10 cellular contexts compared by ENCODE assay signal in the genomic region with DNA sequence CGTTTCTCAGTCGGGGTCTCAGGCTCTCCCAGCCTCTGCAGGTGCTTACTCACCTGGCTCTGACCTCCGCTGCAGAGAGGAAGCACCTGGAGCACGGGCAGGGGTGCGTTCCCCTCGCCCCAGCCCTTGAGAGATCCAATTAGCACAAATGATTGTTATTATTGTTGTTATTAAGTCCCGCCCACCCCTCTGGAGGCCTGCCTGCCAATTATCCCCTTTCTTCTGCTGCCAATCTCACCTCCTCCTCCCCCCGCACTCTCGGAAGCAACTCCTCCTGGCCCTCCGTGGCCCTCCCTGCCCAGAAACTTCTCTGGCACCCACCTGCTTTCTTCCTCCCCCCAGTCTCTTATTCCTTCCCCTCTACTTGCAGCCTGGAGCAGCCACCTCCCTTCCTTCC. TPM values are rescaled to one million over a fixed set of nuclear protein-coding genes. Genes with fewer than 3 reads are reported as not detected.
DNase-seq lines count a peak whose midpoint lies in the region; ATAC-seq and TF ChIP-seq lines count a peak whose summit lies in the region.
"Had no signal": no experiment of that assay in that cellular context is flagged by ENCODE, and none has a peak within 500 bp of the region (broad histone marks: within the 10 kb centered on the region; RNA-seq: fewer than 3 reads in every experiment).

No MANE protein-coding gene starts in this region.

- H3K36me3 ChIP-seq in MM.1S (replicated peaks; ENCODE audit: insufficient read depth, low read length) (no peaks in the 10 kb centered on the region), adrenal gland (replicated peaks in 1 of 2) (no peaks in the 10 kb centered on the region), neural progenitor cell (no peaks in the 10 kb centered on the region)

- in situ Hi-C loops in G401 (cut with HindIII; ENCODE audit: low sequenced_read_pairs) = no loop called here

- peak overlapping the region; percentile 54; the same call in 1 of the 2 replicates for H3K4me2 ChIP-seq in MM.1S (ENCODE audit: low read depth, low read length)
- H3K4me2 ChIP-seq in neural progenitor cell = peak overlapping the region; percentile 13

- H3K79me2 ChIP-seq in MM.1S (ENCODE audit: low read length) (peaks cover 100% of the 10 kb centered on the region), neural progenitor cell (ENCODE audit: low read depth) (peaks cover 99% of the 10 kb centered on the region)

- H3K9me2 ChIP-seq in MM.1S (replicated peaks; ENCODE audit: insufficient read depth, low read length) = no peaks in the 10 kb centered on the region

- H3K27ac Mint-ChIP-seq in Calu3 (ENCODE audit: unreplicated experiment) = peak overlapping the region; percentile 78
- peak overlapping the region; percentile 72 for H3K27ac Mint-ChIP-seq in neural progenitor cell

- CTCF ChIA-PET in Calu3 (lab: Charles Lee) = no interaction called here

- no peak overlapping the region; the same call in 1 of the 2 replicates for H3K4me3 ChIP-seq in MM.1S (ENCODE audit: low read length)
- H3K4me3 ChIP-seq in adrenal gland = peak overlapping the region in 1 of 4 donors; percentile 16
- no peak overlapping the region for H3K4me3 ChIP-seq in neural progenitor cell
- H3K4me3 ChIP-seq: testis had no signal

- H3K27me3 ChIP-seq in MM.1S (replicated peaks; ENCODE audit: insufficient read depth, low read length) = no peaks in the 10 kb centered on the region
- H3K27me3 ChIP-seq in adrenal gland = no peaks in the 10 kb centered on the region
- H3K27me3 ChIP-seq in neural progenitor cell = no peaks in the 10 kb centered on the region
- H3K27me3 ChIP-seq: testis had no signal

- H2AFZ ChIP-seq in MM.1S (ENCODE audit: low read length) (no peak overlapping the region), neural progenitor cell (replicated peaks) (no peak overlapping the region)

- DNase-seq in Calu3 = no peak
- DNase-seq in MM.1S = no peak
- DNase-seq in adrenal gland = no peak
- DNase-seq in neural progenitor cell (ENCODE audit: low spot score) = no peak
- DNase-seq in left colon = no peak
- DNase-seq in DMS 273 treated with DMSO at 0.1 percent for 48 hours (lab: John Stamatoyannopoulos, UW) = no peak
- DNase-seq in G401 (ENCODE audit: low spot score) = no peak
- DNase-seq: NCI-H446 treated with DMSO at 0.1 percent for 48 hours had no signal

- TF ChIP-seq CTCF in Calu3 (IDR thresholded peaks at IDR 0.05; ENCODE audit: unreplicated experiment) (no peak), MM.1S (IDR thresholded peaks at IDR 0.05; ENCODE audit: low read length) (no peak), adrenal gland (IDR thresholded peaks at IDR 0.05) (no peak), neural progenitor cell (IDR thresholded peaks at IDR 0.05) (no peak)

- ATAC-seq in GM21717 (IDR thresholded peaks at IDR 0.05; ENCODE audit: unreplicated experiment) (no peak), left colon (no peak)

- WGBS in adrenal gland, 4 donors = 28 to 38% (median 32%) methylated on average over 4 to 10 of the region's 10 CpGs

- H3K36me3 Mint-ChIP-seq in Calu3 (ENCODE audit: insufficient read depth, unreplicated experiment) = peaks cover 53% of the 10 kb centered on the region
- peaks cover 11% of the 10 kb centered on the region for H3K36me3 Mint-ChIP-seq in neural progenitor cell

- peaks cover 65% of the 10 kb centered on the region for H3K4me1 Mint-ChIP-seq in Calu3 (ENCODE audit: low read depth, unreplicated experiment)
- peaks cover 50% of the 10 kb centered on the region for H3K4me1 Mint-ChIP-seq in neural progenitor cell

- H3K4me1 ChIP-seq in MM.1S (ENCODE audit: low read length) = no peaks in the 10 kb centered on the region
- peaks cover 72 to 74% of the 10 kb centered on the region in 2 donors for H3K4me1 ChIP-seq in adrenal gland (replicated peaks in 1 of 2)
- peaks cover 42% of the 10 kb centered on the region for H3K4me1 ChIP-seq in neural progenitor cell

- H3K27ac ChIP-seq in MM.1S (ENCODE audit: low read length) (peak overlapping the region; percentile 71; the same call in 1 of the 2 replicates), adrenal gland (peak overlapping the region in 4 of 5 donors; percentile 75 to 92 (median 82)), neural progenitor cell (peak overlapping the region; percentile 67)

- H3K9me3 Mint-ChIP-seq in Calu3 (ENCODE audit: low read depth, unreplicated experiment) (no peaks in the 10 kb centered on the region), neural progenitor cell (no peaks in the 10 kb centered on the region)

- H3F3A ChIP-seq in MM.1S (ENCODE audit: insufficient read depth, low read length) = no peaks in the 10 kb centered on the region
- H3F3A ChIP-seq in neural progenitor cell (ENCODE audit: low read depth) = peaks cover 10% of the 10 kb centered on the region

- H3K4me3 Mint-ChIP-seq in Calu3 (ENCODE audit: low read depth, unreplicated experiment) = peak overlapping the region; percentile 45
- H3K4me3 Mint-ChIP-seq in neural progenitor cell = no peak overlapping the region

- no TSS peak for BruUV-seq in Calu3 (replicated peaks; lab: Mats Ljungman, UMichigan)

- H3K27me3 Mint-ChIP-seq in Calu3 (ENCODE audit: unreplicated experiment) = no peaks in the 10 kb centered on the region
- H3K27me3 Mint-ChIP-seq in neural progenitor cell (ENCODE audit: insufficient read depth, low read depth) = peaks cover 5% of the 10 kb centered on the region

- no peak overlapping the region for H3K9ac ChIP-seq in MM.1S (ENCODE audit: low read length)
- H3K9ac ChIP-seq in neural progenitor cell = no peak overlapping the region

- peaks cover 12% of the 10 kb centered on the region for H4K20me1 ChIP-seq in MM.1S (ENCODE audit: insufficient read depth, low read length)
- H4K20me1 ChIP-seq in neural progenitor cell (ENCODE audit: low read depth) = peaks cover 97% of the 10 kb centered on the region

- H3K9me3 ChIP-seq in MM.1S (replicated peaks; ENCODE audit: insufficient read depth, low read length) (no peaks in the 10 kb centered on the region), adrenal gland (replicated peaks in 1 of 3) (no peaks in the 10 kb centered on the region), neural progenitor cell (ENCODE audit: low read depth) (no peaks in the 10 kb centered on the region)
- H3K9me3 ChIP-seq: testis had no signal

- no peak for TF ChIP-seq POLR2A in adrenal gland (IDR thresholded peaks at IDR 0.05)

- intact Hi-C loops in Calu3 (cut with micrococcal nuclease; ENCODE audit: unreplicated experiment) = no loop called here
- intact Hi-C loops in adrenal gland (cut with DNase I) = no loop called here
- intact Hi-C loops in left colon (cut with DNase I, micrococcal nuclease) = no loop called here

RNA-seq across cellular contexts. Expression of a gene that starts 8.8 kb away (rescaled TPM):
- total RNA-seq in Calu3 (2022) (68.5 and 77.3 TPM in 2 replicates), adrenal gland (10 to 100 TPM in 7 of 8 donors, 1 to 10 TPM in 1; 8.5 to 51.5 (median 27.8) TPM), neural progenitor cell (ENCODE audit: low replicate concordance) (2.2 and 30.0 TPM in 2 replicates), left colon (10 to 100 TPM; 56.6 to 59.9 TPM)
- 10 to 100 TPM in 2 of 3 donors, 1 to 10 TPM in 1; 4.6 to 44.7 (median 31.0) TPM for polyA plus RNA-seq in adrenal gland
- total RNA-seq in G401 (2014; rRNA removed; shearing (Covaris generic)) = 55.8 and 56.1 TPM in 2 replicates

RNA-seq across cellular contexts. Expression of a gene that starts 28.8 kb away (rescaled TPM):
- total RNA-seq in Calu3 (2022) = 78.6 and 79.1 TPM in 2 replicates
- 10 to 100 TPM; 19.5 to 66.3 (median 35.8) TPM for total RNA-seq in adrenal gland
- polyA plus RNA-seq in adrenal gland = 10 to 100 TPM in 2 of 3 donors, 1 to 10 TPM in 1; 7.2 to 63.9 (median 39.4) TPM
- total RNA-seq in neural progenitor cell (ENCODE audit: low replicate concordance) = 7.0 and 51.8 TPM in 2 replicates
- total RNA-seq in left colon = 10 to 100 TPM; 24.8 to 29.5 TPM
- total RNA-seq in G401 (2014; rRNA removed; shearing (Covaris generic)) = 30.2 and 36.6 TPM in 2 replicates
